10 cellular contexts compared by ENCODE assay signal in the genomic region with DNA sequence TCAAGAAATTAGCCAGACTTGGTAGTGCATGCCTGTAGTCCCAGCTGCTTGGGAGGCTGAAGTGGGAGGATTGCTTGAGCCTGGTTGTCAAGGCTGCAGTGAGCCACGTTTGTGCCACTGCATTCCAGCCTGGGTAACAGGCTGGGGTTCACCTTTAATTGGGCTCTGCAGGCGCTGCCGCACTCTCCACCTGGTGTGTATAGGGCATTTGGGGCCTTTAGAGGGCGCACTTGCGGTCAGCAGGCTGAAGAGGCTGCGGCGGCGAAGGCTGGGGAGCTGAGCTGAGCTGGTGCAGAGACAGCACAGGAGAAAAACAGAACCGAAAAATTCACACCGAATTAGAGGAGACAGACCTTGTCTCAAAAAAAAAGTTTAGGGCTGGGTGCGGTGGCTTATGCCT. TPM values are rescaled to one million over a fixed set of nuclear protein-coding genes. Genes with fewer than 3 reads are reported as not detected.
DNase-seq lines count a peak whose midpoint lies in the region; ATAC-seq, FAIRE-seq and TF ChIP-seq lines count a peak whose summit lies in the region.
"Had no signal": no experiment of that assay in that cellular context is flagged by ENCODE, and none has a peak within 500 bp of the region (broad histone marks: within the 10 kb centered on the region; RNA-seq: fewer than 3 reads in every experiment).

No MANE protein-coding gene starts in this region.

- no peak overlapping the region for H3K4me3 Mint-ChIP-seq in neural progenitor cell

- H3K9me3 Mint-ChIP-seq in neural progenitor cell: no peaks in the 10 kb centered on the region

- H3F3A ChIP-seq in neural progenitor cell (ENCODE audit: low read depth): no peaks in the 10 kb centered on the region

- H3K36me3 Mint-ChIP-seq in neural progenitor cell: peaks cover 17% of the 10 kb centered on the region

- no peaks in the 10 kb centered on the region for H3K9me3 ChIP-seq in neural progenitor cell (ENCODE audit: low read depth)
- H3K9me3 ChIP-seq: BLaER1 had no signal

- no peak overlapping the region for H2AFZ ChIP-seq in neural progenitor cell (replicated peaks)

- no peaks in the 10 kb centered on the region for H3K79me2 ChIP-seq in neural progenitor cell (ENCODE audit: low read depth)

- TF ChIP-seq CTCF in brain microvascular endothelial cell (IDR thresholded peaks at IDR 0.05; ENCODE audit: low read depth, low read length, missing control alignments): peak; percentile 56
- TF ChIP-seq CTCF in neural progenitor cell (IDR thresholded peaks at IDR 0.05): peak; percentile 80

- H3K4me3 ChIP-seq in brain microvascular endothelial cell (ENCODE audit: low read depth, low read length) (no peak overlapping the region), neural progenitor cell (no peak overlapping the region)
- H3K4me3 ChIP-seq: BLaER1 had no signal

- in situ Hi-C loops in brain microvascular endothelial cell (cut with HindIII; ENCODE audit: low pct_ligation_motif_present, low sequenced_read_pairs) (no loop called here), KBM-7 (cut with MboI; ENCODE audit: low pct_unique_long_range_greater_than_20kb, low sequenced_read_pairs) (no loop called here)

- H3K27ac ChIP-seq in brain microvascular endothelial cell (no peak overlapping the region), neural progenitor cell (no peak overlapping the region)
- H3K27ac ChIP-seq: BLaER1 had no signal

- ATAC-seq in GM18873 (IDR thresholded peaks at IDR 0.05; ENCODE audit: low FRiP score, unreplicated experiment): no peak

- no peak overlapping the region for H3K9ac ChIP-seq in neural progenitor cell
- H3K9ac ChIP-seq: BLaER1 had no signal

- TF ChIP-seq POLR2A in GM12892 (IDR thresholded peaks at IDR 0.05; ENCODE audit: low read depth, low read length): no peak

- no peaks in the 10 kb centered on the region for H3K27me3 Mint-ChIP-seq in neural progenitor cell (ENCODE audit: insufficient read depth, low read depth)

- H3K4me1 ChIP-seq in neural progenitor cell: no peaks in the 10 kb centered on the region
- H3K4me1 ChIP-seq: BLaER1 had no signal

- FAIRE-seq in GM12892 (lab: Jason Lieb, UNC): no peak

- H4K20me1 ChIP-seq in neural progenitor cell (ENCODE audit: low read depth): peaks cover 3% of the 10 kb centered on the region
- H4K20me1 ChIP-seq: BLaER1 had no signal

- no peak overlapping the region for H3K27ac Mint-ChIP-seq in neural progenitor cell

- H3K36me3 ChIP-seq in brain microvascular endothelial cell (replicated peaks) (peaks cover 53% of the 10 kb centered on the region), neural progenitor cell (no peaks in the 10 kb centered on the region)

- no peaks in the 10 kb centered on the region for H3K4me1 Mint-ChIP-seq in neural progenitor cell

- H3K27me3 ChIP-seq in brain microvascular endothelial cell (replicated peaks) (no peaks in the 10 kb centered on the region), neural progenitor cell (no peaks in the 10 kb centered on the region)
- H3K27me3 ChIP-seq: BLaER1 had no signal

- DNase-seq in NCI-H748 (lab: John Stamatoyannopoulos, UW; ENCODE audit: unreplicated experiment) (peak; percentile 25), NCI-H748 treated with DMSO at 0.1 percent for 48 hours (lab: John Stamatoyannopoulos, UW) (no peak), HuH-7 (ENCODE audit: low spot score) (peak; percentile 20), brain microvascular endothelial cell (no peak), neural progenitor cell (ENCODE audit: low spot score) (peak; percentile 88), GM12892 (ENCODE audit: insufficient read length) (no peak), KBM-7 (no peak)
- DNase-seq: NCI-H510A had no signal

- no peak overlapping the region for H3K4me2 ChIP-seq in neural progenitor cell
- H3K4me2 ChIP-seq: BLaER1 had no signal

RNA-seq across cellular contexts. Expression of a gene that starts 31.2 kb away (rescaled TPM):
- 38.0 and 57.3 TPM in 2 replicates for total RNA-seq in neural progenitor cell (ENCODE audit: low replicate concordance)
- polyA plus RNA-seq in GM12892 (2012; ENCODE audit: missing spikeins): 69.0 TPM

Comparison
In these comparisons a context has a peak if more than half of its experiments do, and no peak if none do; other contexts are left out.
1. DNase-seq: peak in NCI-H748 (single experiment), HuH-7 (single experiment) and neural progenitor cell (single experiment); none in NCI-H748 treated with DMSO at 0.1 percent for 48 hours (single experiment), brain microvascular endothelial cell (single experiment), GM12892 (single experiment) and KBM-7 (single experiment).